ENCODE assay signal across 11 cellular contexts in the genomic region with DNA sequence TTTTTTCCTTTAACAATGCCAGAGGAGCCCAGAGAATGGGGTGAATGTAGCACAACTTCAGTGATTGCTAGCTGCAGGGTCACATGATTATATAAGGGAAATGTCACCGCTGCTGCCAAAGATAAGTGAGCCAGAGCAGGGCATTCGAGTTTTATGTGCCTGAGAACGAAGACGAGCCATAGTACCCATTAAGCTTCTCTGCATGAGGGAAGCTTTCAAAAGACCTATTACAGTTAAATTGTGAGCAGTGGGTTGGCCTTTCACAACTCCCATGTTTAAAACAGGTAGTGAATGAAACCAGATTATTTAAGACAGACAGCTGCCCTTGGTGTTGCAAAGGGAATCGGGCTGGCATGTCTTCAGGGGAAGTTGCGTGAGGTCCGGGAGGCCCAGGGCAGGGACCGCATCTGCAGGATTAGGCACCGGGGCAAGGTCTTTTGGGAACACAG.
A peak's percentile ranks its signal among the peaks of the same experiment; 100 is the strongest.
DNase-seq lines count a peak whose midpoint lies in the region; ATAC-seq and TF ChIP-seq lines count a peak whose summit lies in the region.
"Had no signal": no experiment of that assay in that cellular context is flagged by ENCODE, and none has a peak within 500 bp of the region (broad histone marks: within the 10 kb centered on the region; RNA-seq: fewer than 3 reads in every experiment).

No MANE protein-coding gene starts in this region.

- no peaks in the 10 kb centered on the region for H3K27me3 ChIP-seq in neutrophil
- H3K27me3 ChIP-seq in SJCRH30 = no peaks in the 10 kb centered on the region
- H3K27me3 ChIP-seq: brain microvascular endothelial cell, heart left ventricle had no signal

- WGBS in lower leg skin, 2 donors = 48 to 54% methylated on average over 9 of the region's 9 CpGs

- no peak for TF ChIP-seq POLR2A in lower leg skin (IDR thresholded peaks at IDR 0.05)

- H3K4me1 ChIP-seq in neutrophil (ENCODE audit: control insufficient read depth in 1 of 2, insufficient read depth in 1 of 2, low read depth in 1 of 2, low read length in 1 of 2) (peaks cover 95 to 98% of the 10 kb centered on the region in 2 experiments), SJCRH30 (peaks cover 57% of the 10 kb centered on the region)

- H3K27ac ChIP-seq in neutrophil = peak overlapping the region; percentile 87
- H3K27ac ChIP-seq in SJCRH30 = no peak overlapping the region
- H3K27ac ChIP-seq: brain microvascular endothelial cell had no signal

- no peaks in the 10 kb centered on the region for H3K9me3 ChIP-seq in neutrophil
- H3K9me3 ChIP-seq in SJCRH30 (replicated peaks) = no peaks in the 10 kb centered on the region
- H3K9me3 ChIP-seq: heart left ventricle had no signal

- peak overlapping the region; percentile 76 for H3K4me3 Mint-ChIP-seq in activated naive CD8-positive, alpha-beta T cell treated with anti-CD3 and anti-CD28 coated beads, Interleukin-2, amount 10 ng/mL, durations not matched to agents 7 days and 5 days

- peak overlapping the region; percentile 91 for H3K27ac Mint-ChIP-seq in activated naive CD8-positive, alpha-beta T cell treated with anti-CD3 and anti-CD28 coated beads, Interleukin-2, amount 10 ng/mL, durations not matched to agents 7 days and 5 days

- no peaks in the 10 kb centered on the region for H3K27me3 Mint-ChIP-seq in activated naive CD8-positive, alpha-beta T cell treated with anti-CD3 and anti-CD28 coated beads, Interleukin-2, amount 10 ng/mL, durations not matched to agents 7 days and 5 days

- no peak for ATAC-seq in activated naive CD8-positive, alpha-beta T cell treated with anti-CD3 and anti-CD28 coated beads, Interleukin-2, amount 10 ng/mL, durations not matched to agents 7 days and 5 days (ENCODE audit: low read depth)
- ATAC-seq in HG02678 (IDR thresholded peaks at IDR 0.05; ENCODE audit: unreplicated experiment) (no peak), GM19397 (IDR thresholded peaks at IDR 0.05; ENCODE audit: unreplicated experiment) (no peak)
- ATAC-seq: heart left ventricle had no signal

- peaks cover 24% of the 10 kb centered on the region for H3K36me3 Mint-ChIP-seq in activated naive CD8-positive, alpha-beta T cell treated with anti-CD3 and anti-CD28 coated beads, Interleukin-2, amount 10 ng/mL, durations not matched to agents 7 days and 5 days

- intact Hi-C loops in lower leg skin (cut with DNase I; ENCODE audit: low total_unique reads) = no loop called here

- peaks cover 69% of the 10 kb centered on the region for H3K4me1 Mint-ChIP-seq in activated naive CD8-positive, alpha-beta T cell treated with anti-CD3 and anti-CD28 coated beads, Interleukin-2, amount 10 ng/mL, durations not matched to agents 7 days and 5 days

- POLR2A ChIA-PET in activated naive CD8-positive, alpha-beta T cell treated with anti-CD3 and anti-CD28 coated beads, Interleukin-2, amount 10 ng/mL, durations not matched to agents 7 days and 5 days (lab: Charles Lee) = interaction anchor here (0.6 to 10.1 kb wide), 8 partner anchors 11 to 203 kb away, joined by 3 to 127 read pairs (median 4); partner anchors contain the start of gene DMXL1

- TF ChIP-seq CTCF in GM12864 (IDR thresholded peaks at IDR 0.05; ENCODE audit: low read depth, low read length, missing control alignments) (no peak), neutrophil (IDR thresholded peaks at IDR 0.05) (no peak), lower leg skin (IDR thresholded peaks at IDR 0.05) (no peak)

- peak overlapping the region; percentile 25; the same call in 1 of the 2 replicates for H3K4me3 ChIP-seq in GM12864 (ENCODE audit: low read depth, low read length)
- peak overlapping the region; percentile 30 to 50 for H3K4me3 ChIP-seq in neutrophil (ENCODE audit: low read depth in 1 of 2, low read length in 1 of 2)
- no peak overlapping the region for H3K4me3 ChIP-seq in SJCRH30
- H3K4me3 ChIP-seq in lower leg skin (ENCODE audit: low read depth, poor library complexity, severe bottlenecking) = no peak overlapping the region

- no peak for DNase-seq in GM12864 (ENCODE audit: low read depth)
- peak; percentile 58 for DNase-seq in NCI-H69 (lab: John Stamatoyannopoulos, UW)
- no peak for DNase-seq in activated naive CD8-positive, alpha-beta T cell treated with anti-CD3 and anti-CD28 coated beads, Interleukin-2, amount 10 ng/mL, durations not matched to agents 7 days and 5 days
- no peak for DNase-seq in SJCRH30
- no peak for DNase-seq in lower leg skin (ENCODE audit: low spot score in 2 of 2)
- DNase-seq: brain microvascular endothelial cell, H7 had no signal

- H3K36me3 ChIP-seq in neutrophil = no peaks in the 10 kb centered on the region
- 0 out of 2 replicates have a peak, but pooled peaks cover 3% of the 10 kb centered on the region for H3K36me3 ChIP-seq in SJCRH30
- H3K36me3 ChIP-seq: brain microvascular endothelial cell, heart left ventricle had no signal

- no peaks in the 10 kb centered on the region for H3K9me3 Mint-ChIP-seq in activated naive CD8-positive, alpha-beta T cell treated with anti-CD3 and anti-CD28 coated beads, Interleukin-2, amount 10 ng/mL, durations not matched to agents 7 days and 5 days

Comparison
In these comparisons a context has a peak if more than half of its experiments do, and no peak if none do; other contexts are left out.
1. H3K4me3 ChIP-seq: peak in GM12864 (single experiment) and neutrophil (2 of 2); none in SJCRH30 (single experiment) and lower leg skin (single experiment).